ENCODE assay signal across 23 cellular contexts in the genomic region with DNA sequence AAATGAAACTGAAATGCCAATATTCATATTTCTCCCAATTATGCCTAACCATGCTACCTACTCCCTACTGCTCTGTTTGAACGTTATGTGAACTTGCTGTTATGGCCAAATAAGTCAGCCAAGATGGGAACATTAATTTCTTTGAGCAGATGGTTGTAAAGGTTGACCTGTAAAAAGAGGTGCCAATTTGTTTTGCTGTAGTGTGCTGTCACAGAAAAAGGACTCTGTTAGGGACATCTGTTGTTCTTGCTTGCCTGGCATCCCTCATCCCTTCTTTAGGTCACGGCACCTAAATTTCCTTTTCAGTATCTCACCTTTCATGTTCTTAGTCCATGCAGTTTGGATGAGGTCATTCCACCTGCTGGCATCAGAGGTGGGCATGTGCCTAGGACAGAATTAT. TPM values are rescaled to one million over a fixed set of nuclear protein-coding genes. Genes with fewer than 3 reads are reported as not detected.
"Had no signal": no experiment of that assay in that cellular context is flagged by ENCODE, and none has a peak within 500 bp of the region (broad histone marks: within the 10 kb centered on the region; RNA-seq: fewer than 3 reads in every experiment).

No MANE protein-coding gene starts in this region.

- ATAC-seq: natural killer cell; right lobe of liver; stimulated activated naive B cell treated with anti-CD40 and anti-IgM and Interleukin-4, amounts not matched to agents 10 μg/mL and 1 μg/mL and 100 μg/mL, for 72 hours; stimulated activated naive CD8-positive, alpha-beta T cell treated with anti-CD3 and anti-CD28 coated beads, Interleukin-15, Interleukin-2, amounts not matched to agents 100 U/mL and 50 U/mL, for 24 hours had no signal

- H3K27me3 ChIP-seq: ovary, right atrium auricular region, right lobe of liver, stomach, testis, thyroid gland, transverse colon, upper lobe of left lung, vagina had no signal

- H3K27ac ChIP-seq: left ventricle myocardium inferior, ovary, right atrium auricular region, right lobe of liver, stomach, testis, thyroid gland, transverse colon, upper lobe of left lung, vagina had no signal

- DNase-seq: islet precursor cell; left ventricle myocardium inferior; mesendoderm; naive B cell; natural killer cell; nephron progenitor cell; ovary; right lobe of liver; stimulated activated CD4-positive, alpha-beta T cell treated with anti-CD3 and anti-CD28 coated beads, Interleukin-2, amount 100 ng/mL, for 24 hours; stimulated activated CD4-positive, alpha-beta T cell treated with anti-CD3 and anti-CD28 coated beads, Interleukin-4, amount 100 ng/mL, for 1 hour; stimulated activated naive B cell treated with anti-CD40 and anti-IgM and Interleukin-4, amounts not matched to agents 10 μg/mL and 1 μg/mL and 100 μg/mL, for 72 hours; stimulated activated naive CD8-positive, alpha-beta T cell treated with anti-CD3 and anti-CD28 coated beads, Interleukin-15, Interleukin-2, amounts not matched to agents 100 U/mL and 50 U/mL, for 24 hours; stomach; testis; thyroid gland; transverse colon; upper lobe of left lung had no signal

- H3K4me1 ChIP-seq: left ventricle myocardium inferior, right atrium auricular region, right lobe of liver, stomach, testis, thyroid gland, transverse colon, upper lobe of left lung, vagina had no signal

- H3K4me2 ChIP-seq: smooth muscle cell had no signal

- H3K4me3 ChIP-seq: left ventricle myocardium inferior, lung, ovary, right atrium auricular region, right lobe of liver, smooth muscle cell, stomach, testis, thyroid gland, transverse colon, upper lobe of left lung, vagina had no signal

- H3K9me3 ChIP-seq: left ventricle myocardium inferior, ovary, right atrium auricular region, right lobe of liver, stomach, testis, thyroid gland, transverse colon, upper lobe of left lung, vagina had no signal

- H3K36me3 ChIP-seq: left ventricle myocardium inferior, ovary, right atrium auricular region, right lobe of liver, stomach, thyroid gland, transverse colon, upper lobe of left lung, vagina had no signal

RNA-seq across cellular contexts. Expression of gene GDNF, which starts 35.4 kb away (rescaled TPM):
- total RNA-seq: lung, mononuclear cell, natural killer cell, pulmonary artery endothelial cell, thyroid gland had no signal
